ENCODE assay signal across 9 cellular contexts in the genomic region with DNA sequence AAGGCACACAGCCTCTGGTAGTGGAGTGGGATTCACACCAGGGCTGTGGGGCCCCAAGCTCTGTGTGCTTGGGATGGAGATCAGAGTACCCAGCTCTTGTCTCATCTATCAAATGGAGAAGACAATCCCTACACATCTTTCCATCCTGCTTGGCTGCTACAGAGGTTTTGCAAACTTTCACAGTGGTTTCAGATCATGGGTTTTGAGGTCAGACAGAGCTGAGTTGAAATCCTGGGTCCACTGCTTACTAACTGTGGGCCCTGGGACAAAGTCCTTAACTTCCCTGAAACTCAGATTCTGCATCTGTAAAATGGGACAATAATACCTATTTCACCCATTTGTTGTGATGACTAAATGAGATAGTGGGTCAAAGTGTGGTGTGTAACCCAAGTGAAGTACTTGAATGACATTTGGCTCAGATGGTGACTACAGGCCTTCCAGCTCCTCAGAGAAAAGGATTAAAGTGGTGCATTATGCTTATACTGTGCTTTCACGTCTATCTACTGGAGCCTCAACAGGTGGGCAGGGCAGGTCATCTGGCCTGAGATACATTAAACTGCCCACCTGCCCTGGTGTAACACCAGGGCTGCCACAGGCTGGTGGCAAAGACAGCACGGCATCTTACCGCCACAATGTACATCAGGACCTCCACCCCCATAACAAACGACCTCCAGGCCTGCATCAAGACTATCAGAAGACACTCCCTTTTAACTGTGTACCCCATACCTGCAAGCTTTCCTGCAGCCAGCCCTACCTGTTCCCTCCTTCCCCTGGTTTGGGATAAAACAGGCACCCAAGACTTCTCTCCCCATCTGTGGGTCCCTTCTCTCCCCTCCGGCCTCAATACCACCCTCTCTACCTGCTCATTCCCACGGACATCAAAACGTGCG. TPM values are rescaled to one million over a fixed set of nuclear protein-coding genes. Genes with fewer than 3 reads are reported as not detected.
DNase-seq lines count a peak whose midpoint lies in the region; ATAC-seq and TF ChIP-seq lines count a peak whose summit lies in the region.
"Had no signal": no experiment of that assay in that cellular context is flagged by ENCODE, and none has a peak within 500 bp of the region (broad histone marks: within the 10 kb centered on the region; RNA-seq: fewer than 3 reads in every experiment).

No MANE protein-coding gene starts in this region.

- H3K23ac ChIP-seq in IMR-90 (ENCODE audit: low read depth, low read length) = peak overlapping the region; percentile 48; the same call in 1 of the 2 replicates

- no peak overlapping the region for H3K56ac ChIP-seq in IMR-90 (ENCODE audit: extremely low read depth, insufficient read depth, low read length)

- dilution Hi-C loops in IMR-90 (cut with HindIII; ENCODE audit: low sequenced_read_pairs, unreplicated experiment) = no loop called here

- H2AK5ac ChIP-seq in IMR-90 (ENCODE audit: low read depth, low read length) = peak overlapping the region; percentile 37

- H3K4me1 ChIP-seq in CD4-positive, alpha-beta memory T cell (ENCODE audit: insufficient read depth, low read length) = peaks cover 84% of the 10 kb centered on the region
- peaks cover 23% of the 10 kb centered on the region for H3K4me1 ChIP-seq in IMR-90 (ENCODE audit: control insufficient read depth, insufficient read depth, low read length)
- H3K4me1 ChIP-seq in ascending aorta = peaks cover 26 to 73% of the 10 kb centered on the region in 2 donors
- peaks cover 53 to 55% of the 10 kb centered on the region in 2 experiments for H3K4me1 ChIP-seq in neutrophil (ENCODE audit: control insufficient read depth in 1 of 2, insufficient read depth in 1 of 2, low read depth in 1 of 2, low read length in 1 of 2)
- peaks cover 4% of the 10 kb centered on the region for H3K4me1 ChIP-seq in neural progenitor cell

- H4K8ac ChIP-seq in IMR-90 (ENCODE audit: low read depth in 2 of 2, low read length in 2 of 2) = 0 out of 4 replicates have a peak overlapping the region, but pooled peaks have one; percentile 75 to 88

- no peak overlapping the region for H2BK5ac ChIP-seq in IMR-90 (ENCODE audit: low read depth, low read length, poor library complexity, severe bottlenecking)

- H3K27ac ChIP-seq in CD4-positive, alpha-beta memory T cell (ENCODE audit: low read depth, low read length) = peak overlapping the region; percentile 99
- H3K27ac ChIP-seq in IMR-90 (ENCODE audit: insufficient read depth, low read length) (no peak overlapping the region), ascending aorta (peak overlapping the region; percentile 97 to 98), neutrophil (peak overlapping the region; percentile 86), neural progenitor cell (no peak overlapping the region)

- no TSS peak for BruUV-seq in IMR-90 (replicated peaks; lab: Mats Ljungman, UMichigan)

- H2AFZ ChIP-seq in IMR-90 (replicated peaks; ENCODE audit: low read length, poor library complexity) (peak overlapping the region; percentile 82), neural progenitor cell (replicated peaks) (no peak overlapping the region)

- no peak overlapping the region for H4K5ac ChIP-seq in IMR-90 (ENCODE audit: low read depth, low read length)

- peak overlapping the region; percentile 83 to 97 (median 95) for H3K4me3 Mint-ChIP-seq in CD4-positive, alpha-beta memory T cell
- no peak overlapping the region for H3K4me3 Mint-ChIP-seq in neural progenitor cell

- no peaks in the 10 kb centered on the region for H3K9me3 ChIP-seq in CD4-positive, alpha-beta memory T cell (ENCODE audit: control insufficient read depth in 1 of 2, low read length in 2 of 2)
- H3K9me3 ChIP-seq in IMR-90 (ENCODE audit: control insufficient read depth, insufficient read depth, low read length) = no peaks in the 10 kb centered on the region
- H3K9me3 ChIP-seq in ascending aorta = no peaks in the 10 kb centered on the region
- H3K9me3 ChIP-seq in neutrophil = no peaks in the 10 kb centered on the region
- no peaks in the 10 kb centered on the region for H3K9me3 ChIP-seq in neural progenitor cell (ENCODE audit: low read depth)

- H3K27me3 ChIP-seq in CD4-positive, alpha-beta memory T cell (ENCODE audit: insufficient read depth, low read length) = no peaks in the 10 kb centered on the region
- H3K27me3 ChIP-seq in IMR-90 (ENCODE audit: control insufficient read depth, insufficient read depth, low read length) (no peaks in the 10 kb centered on the region), ascending aorta (no peaks in the 10 kb centered on the region), neutrophil (no peaks in the 10 kb centered on the region), neural progenitor cell (peaks cover 14% of the 10 kb centered on the region)

- DNase-seq in CD4-positive, alpha-beta memory T cell = peak in 1 of 5 donors; percentile 43
- DNase-seq in IMR-90 (no peak), ascending aorta (ENCODE audit: low spot score in 2 of 2) (no peak), neural progenitor cell (ENCODE audit: low spot score) (no peak), NCI-H1930 (lab: John Stamatoyannopoulos, UW) (no peak)
- DNase-seq: NCI-H82 had no signal

- peak overlapping the region; percentile 92 for H2BK120ac ChIP-seq in IMR-90 (ENCODE audit: low read depth, low read length)

- H4K20me1 ChIP-seq in IMR-90 (ENCODE audit: insufficient read depth, low read length) (no peaks in the 10 kb centered on the region), neural progenitor cell (ENCODE audit: low read depth) (no peaks in the 10 kb centered on the region)

- peak overlapping the region; percentile 91 to 99 (median 98) for H3K27ac Mint-ChIP-seq in CD4-positive, alpha-beta memory T cell
- H3K27ac Mint-ChIP-seq in neural progenitor cell = no peak overlapping the region

- ATAC-seq in IMR-90 (ENCODE audit: low read depth) = no peak
- no peak for ATAC-seq in HG03571 (IDR thresholded peaks at IDR 0.05; ENCODE audit: unreplicated experiment)
- no peak for ATAC-seq in HG02938 (IDR thresholded peaks at IDR 0.05; ENCODE audit: unreplicated experiment)

- POLR2A ChIA-PET in CD4-positive, alpha-beta memory T cell (lab: Charles Lee; ENCODE audit: partially characterized antibody) = interaction anchor here (1.4 to 74.5 kb wide), 4 partner anchors 14 to 134 kb away, joined by 6 to 5577 read pairs (median 2863); a partner anchor contains a TSS
- POLR2A ChIA-PET in IMR-90 (lab: Charles Lee; ENCODE audit: unreplicated experiment) = no interaction called here

- H3K9me3 Mint-ChIP-seq in CD4-positive, alpha-beta memory T cell = no peaks in the 10 kb centered on the region
- no peaks in the 10 kb centered on the region for H3K9me3 Mint-ChIP-seq in neural progenitor cell

- no peak for TF ChIP-seq RAD21 in IMR-90 (IDR thresholded peaks at IDR 0.05; ENCODE audit: low read length)

- H2BK15ac ChIP-seq in IMR-90 (ENCODE audit: low read depth, low read length) = peak overlapping the region; percentile 25; the same call in 1 of the 3 replicates

- peak overlapping the region; percentile 94 for H3K4ac ChIP-seq in IMR-90 (ENCODE audit: low read depth, low read length)

- H3F3A ChIP-seq in neural progenitor cell (ENCODE audit: low read depth) = peaks cover 13% of the 10 kb centered on the region

- CTCF ChIA-PET in CD4-positive, alpha-beta memory T cell (lab: Charles Lee; ENCODE audit: partially characterized antibody) = interaction anchor here (1.0 to 2.5 kb wide), 7 partner anchors 11 to 59 kb away, joined by 3 to 17 read pairs (median 4); no protein-coding TSS in a partner anchor
- CTCF ChIA-PET in IMR-90 (lab: Yijun Ruan, JAX) = no interaction called here

- no peak overlapping the region for H3K9ac ChIP-seq in IMR-90 (ENCODE audit: low read depth, low read length)
- no peak overlapping the region for H3K9ac ChIP-seq in neural progenitor cell

- WGBS in IMR-90 (ENCODE audit: extremely low coverage in 2 of 2, insufficient read length in 1 of 2), 2 experiments = 67% methylated on average over 1 of the region's 8 CpGs; no CpG with 5 or more reads in 1 of the 2 experiments

- in situ Hi-C loops in IMR-90 (cut with MboI; ENCODE audit: low sequenced_read_pairs) = no loop called here

- H3K4me2 ChIP-seq in IMR-90 (ENCODE audit: low read depth, low read length) (no peak overlapping the region), neural progenitor cell (no peak overlapping the region)

- no peak for TF ChIP-seq POLR2A in IMR-90 (IDR thresholded peaks at IDR 0.05; ENCODE audit: low read depth, low read length)

- intact Hi-C loops in CD4-positive, alpha-beta memory T cell (cut with micrococcal nuclease) = loop anchor here (2.0 kb wide), 2 partner anchors 17 to 85 kb away; a partner anchor contains a TSS
- intact Hi-C loops in IMR-90 (cut with micrococcal nuclease) (no loop called here), ascending aorta (cut with DNase I) (loop anchor here (1.0 kb wide), 1 partner anchor 9 kb away; no protein-coding TSS in a partner anchor)

- no peaks in the 10 kb centered on the region for H3K27me3 Mint-ChIP-seq in CD4-positive, alpha-beta memory T cell
- peaks cover 4% of the 10 kb centered on the region for H3K27me3 Mint-ChIP-seq in neural progenitor cell (ENCODE audit: insufficient read depth, low read depth)

- peak overlapping the region; percentile 34; the same call in 1 of the 2 replicates for H4K91ac ChIP-seq in IMR-90 (ENCODE audit: insufficient read depth, low read depth, low read length)

- no peaks in the 10 kb centered on the region for H3K36me3 ChIP-seq in CD4-positive, alpha-beta memory T cell (ENCODE audit: insufficient read depth, low read length)
- H3K36me3 ChIP-seq in IMR-90 (ENCODE audit: control insufficient read depth, insufficient read depth, low read length) = no peaks in the 10 kb centered on the region
- no peaks in the 10 kb centered on the region for H3K36me3 ChIP-seq in ascending aorta
- H3K36me3 ChIP-seq in neutrophil = peaks cover 16% of the 10 kb centered on the region
- no peaks in the 10 kb centered on the region for H3K36me3 ChIP-seq in neural progenitor cell

- H3K4me1 Mint-ChIP-seq in CD4-positive, alpha-beta memory T cell = peaks cover 51 to 92% (median 70%) of the 10 kb centered on the region in 4 donors
- peaks cover 20% of the 10 kb centered on the region for H3K4me1 Mint-ChIP-seq in neural progenitor cell

- H3K18ac ChIP-seq in IMR-90 (ENCODE audit: low read depth, low read length) = no peak overlapping the region

- TF ChIP-seq CTCF in IMR-90 (conservative IDR thresholded peaks at IDR 0.05; ENCODE audit: low read depth, low read length) (no peak), ascending aorta (IDR thresholded peaks at IDR 0.05) (no peak), neutrophil (IDR thresholded peaks at IDR 0.05) (no peak), neural progenitor cell (IDR thresholded peaks at IDR 0.05) (no peak)

- H3K4me3 ChIP-seq in CD4-positive, alpha-beta memory T cell (ENCODE audit: low read length in 2 of 2) = peak overlapping the region; percentile 77 to 88
- H3K4me3 ChIP-seq in IMR-90 (ENCODE audit: insufficient read depth, low read depth, low read length) (no peak overlapping the region), ascending aorta (peak overlapping the region in 1 of 2 donors; percentile 84), neutrophil (ENCODE audit: low read depth in 1 of 2, low read length in 1 of 2) (no peak overlapping the region), neural progenitor cell (no peak overlapping the region)

- H2AK9ac ChIP-seq in IMR-90 (replicated peaks; ENCODE audit: low read depth, low read length, poor library complexity) = peak overlapping the region; percentile 83

- H3K14ac ChIP-seq in IMR-90 (replicated peaks; ENCODE audit: low read depth, low read length) = peak overlapping the region; percentile 74; the same call in 1 of the 2 replicates

- peaks cover 0 to 38% of the 10 kb centered on the region in 2 experiments; a peak in 2 of 4 replicates for H3K79me1 ChIP-seq in IMR-90 (ENCODE audit: low read depth in 1 of 2, low read length in 2 of 2)

- H2BK20ac ChIP-seq in IMR-90 (ENCODE audit: low read depth, low read length) = 0 out of 2 replicates have a peak overlapping the region, but pooled peaks have one; percentile 74

- H3K9me1 ChIP-seq in IMR-90 (ENCODE audit: insufficient read depth, low read length) = peaks cover 37% of the 10 kb centered on the region

- H3K79me2 ChIP-seq in neural progenitor cell (ENCODE audit: low read depth) = no peaks in the 10 kb centered on the region

- H3K36me3 Mint-ChIP-seq in CD4-positive, alpha-beta memory T cell = peaks cover 24 to 45% of the 10 kb centered on the region in 2 donors
- H3K36me3 Mint-ChIP-seq in neural progenitor cell = no peaks in the 10 kb centered on the region

RNA-seq across cellular contexts. Expression of a gene that starts 0.8 kb away (rescaled TPM):
- total RNA-seq in CD4-positive, alpha-beta memory T cell = 100 to 1,000 TPM; 174 to 181 TPM
- polyA plus RNA-seq in CD4-positive, alpha-beta memory T cell = 10 to 100 TPM in 1 of 2 donors, 1 to 10 TPM in 1; 7.8 to 14.4 TPM
- total RNA-seq in IMR-90 (2012; rRNA removed) (3.1 and 3.9 TPM in 2 replicates), ascending aorta (16.7 TPM), neural progenitor cell (ENCODE audit: low replicate concordance) (3.2 and 4.5 TPM in 2 replicates)
- 3.7 and 4.1 TPM in 2 replicates for polyA plus RNA-seq in IMR-90 (2012; rRNA removed)
- 2.0 and 2.9 TPM in 2 replicates for polyA plus RNA-seq in IMR-90 (2012; cell fraction: cytosol; rRNA removed)
- 5.6 and 6.9 TPM in 2 replicates for polyA plus RNA-seq in IMR-90 (2012; cell fraction: nucleus; rRNA removed; ENCODE audit: low replicate concordance)

RNA-seq across cellular contexts. Expression of a gene that starts 50.4 kb away (rescaled TPM):
- 100 to 1,000 TPM; 194 to 201 TPM for total RNA-seq in CD4-positive, alpha-beta memory T cell
- polyA plus RNA-seq in CD4-positive, alpha-beta memory T cell = 10 to 100 TPM; 15.4 to 17.8 TPM
- total RNA-seq in IMR-90 (2012; rRNA removed) (36.1 and 37.6 TPM in 2 replicates), ascending aorta (33.0 TPM), neural progenitor cell (ENCODE audit: low replicate concordance) (27.4 and 45.1 TPM in 2 replicates)
- 55.6 and 56.9 TPM in 2 replicates for polyA plus RNA-seq in IMR-90 (2012; rRNA removed)
- polyA plus RNA-seq in IMR-90 (2012; cell fraction: cytosol; rRNA removed) = 52.9 and 59.9 TPM in 2 replicates
- polyA plus RNA-seq in IMR-90 (2012; cell fraction: nucleus; rRNA removed; ENCODE audit: low replicate concordance) = 37.1 and 52.4 TPM in 2 replicates

Comparison
In these comparisons a context has a peak if more than half of its experiments do, and no peak if none do; other contexts are left out.
1. H3K27ac ChIP-seq: peak in CD4-positive, alpha-beta memory T cell (single experiment), ascending aorta (2 of 2) and neutrophil (single experiment); none in IMR-90 (single experiment) and neural progenitor cell (single experiment).
2. H3K4me3 ChIP-seq: peak in CD4-positive, alpha-beta memory T cell (2 of 2); none in IMR-90 (single experiment), neutrophil (0 of 2) and neural progenitor cell (single experiment).